Comparison of ENCODE assay signal across 15 cellular contexts in the genomic region with DNA sequence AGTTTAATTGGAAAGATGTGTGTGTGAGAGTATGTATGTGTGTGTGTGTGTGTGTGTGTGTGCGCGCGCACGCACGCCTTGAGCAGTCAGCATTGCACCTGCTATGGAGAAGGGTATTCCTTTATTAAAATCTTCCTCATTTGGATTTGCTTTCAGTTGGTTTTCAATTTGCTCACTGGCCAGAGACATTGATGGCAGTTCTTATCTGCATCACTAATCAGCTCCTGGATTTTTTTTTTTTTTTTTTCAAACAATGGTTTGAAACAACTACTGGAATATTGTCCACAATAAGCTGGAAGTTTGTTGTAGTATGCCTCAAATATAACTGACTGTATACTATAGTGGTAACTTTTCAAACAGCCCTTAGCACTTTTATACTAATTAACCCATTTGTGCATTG. TPM values are rescaled to one million over a fixed set of nuclear protein-coding genes. Genes with fewer than 3 reads are reported as not detected.
DNase-seq lines count a peak whose midpoint lies in the region; ATAC-seq and TF ChIP-seq lines count a peak whose summit lies in the region.
"Had no signal": no experiment of that assay in that cellular context is flagged by ENCODE, and none has a peak within 500 bp of the region (broad histone marks: within the 10 kb centered on the region; RNA-seq: fewer than 3 reads in every experiment).

No MANE protein-coding gene starts in this region.

- peaks cover 6% of the 10 kb centered on the region in 2 experiments; a peak in 3 of 4 replicates for H3K4me1 ChIP-seq in SK-N-SH (ENCODE audit: control insufficient read depth in 1 of 2, insufficient read depth in 2 of 2, low read depth in 1 of 2, low read length in 1 of 2)

- H3K36me3 Mint-ChIP-seq in natural killer cell (peaks cover 9% of the 10 kb centered on the region), mesothelial cell of epicardium (peaks cover 38% of the 10 kb centered on the region)
- H3K36me3 Mint-ChIP-seq in natural killer cell treated with Interleukin-12 subunit alpha and Interleukin-12 subunit beta and Interleukin-15 and Interleukin-18, amount 100 ng/mL, for 72 hours = peaks cover 21% of the 10 kb centered on the region

- no peaks in the 10 kb centered on the region for H3K9me3 ChIP-seq in SK-N-SH
- H3K9me3 ChIP-seq: BLaER1 treated with 17β-estradiol and CSF1 and Interleukin-3, amounts not matched to agents 10 nM and 100 nM had no signal

- peaks cover 98% of the 10 kb centered on the region for H3F3A ChIP-seq in SK-N-SH (replicated peaks; ENCODE audit: insufficient read depth)

- H3K4me1 Mint-ChIP-seq in natural killer cell (peaks cover 20 to 25% of the 10 kb centered on the region in 2 donors), mesothelial cell of epicardium (peaks cover 37% of the 10 kb centered on the region)
- peaks cover 6 to 21% of the 10 kb centered on the region in 2 donors for H3K4me1 Mint-ChIP-seq in natural killer cell treated with Interleukin-12 subunit alpha and Interleukin-12 subunit beta and Interleukin-15 and Interleukin-18, amount 100 ng/mL, for 72 hours (ENCODE audit: low read depth in 2 of 2)

- H3K27me3 ChIP-seq in SK-N-SH (ENCODE audit: insufficient read depth) = no peaks in the 10 kb centered on the region
- H3K27me3 ChIP-seq: BLaER1 treated with 17β-estradiol and CSF1 and Interleukin-3, amounts not matched to agents 10 nM and 100 nM had no signal

- 97% methylated on average over 5 of the region's 5 CpGs for WGBS in SK-N-SH (ENCODE audit: low lambda C conversion rate)

- peaks cover 87 to 91% of the 10 kb centered on the region in 2 experiments for H3K36me3 ChIP-seq in SK-N-SH (replicated peaks in 1 of 2; ENCODE audit: control insufficient read depth in 1 of 2, insufficient read depth in 2 of 2, low read length in 1 of 2)

- ATAC-seq in SK-N-SH treated with all-trans-retinoic acid at 6 μM for 48 hours = no peak
- no peak for ATAC-seq in natural killer cell
- ATAC-seq in natural killer cell treated with Interleukin-12 subunit alpha and Interleukin-12 subunit beta and Interleukin-15 and Interleukin-18, amount 100 ng/mL, for 72 hours = no peak

- TF ChIP-seq RAD21 in SK-N-SH (IDR thresholded peaks at IDR 0.05; ENCODE audit: low read length) = no peak

- H3K27ac ChIP-seq in SK-N-SH (ENCODE audit: low read depth in 2 of 2, low read length in 1 of 2) = peak overlapping the region; percentile 8 to 98; a peak in 2 of 4 replicates

- H3K27me3 Mint-ChIP-seq in natural killer cell (ENCODE audit: low read depth in 2 of 2) (no peaks in the 10 kb centered on the region), mesothelial cell of epicardium (ENCODE audit: low read depth) (no peaks in the 10 kb centered on the region)
- H3K27me3 Mint-ChIP-seq in natural killer cell treated with Interleukin-12 subunit alpha and Interleukin-12 subunit beta and Interleukin-15 and Interleukin-18, amount 100 ng/mL, for 72 hours = no peaks in the 10 kb centered on the region

- peak overlapping the region; percentile 6 for H3K4me3 Mint-ChIP-seq in natural killer cell
- no peak overlapping the region for H3K4me3 Mint-ChIP-seq in natural killer cell treated with Interleukin-12 subunit alpha and Interleukin-12 subunit beta and Interleukin-15 and Interleukin-18, amount 100 ng/mL, for 72 hours
- no peak overlapping the region for H3K4me3 Mint-ChIP-seq in mesothelial cell of epicardium

- intact Hi-C loops in natural killer cell (cut with micrococcal nuclease) = no loop called here

- H3K9me3 Mint-ChIP-seq in natural killer cell (no peaks in the 10 kb centered on the region), mesothelial cell of epicardium (no peaks in the 10 kb centered on the region)
- no peaks in the 10 kb centered on the region for H3K9me3 Mint-ChIP-seq in natural killer cell treated with Interleukin-12 subunit alpha and Interleukin-12 subunit beta and Interleukin-15 and Interleukin-18, amount 100 ng/mL, for 72 hours

- H3K9me2 ChIP-seq in SK-N-SH = no peaks in the 10 kb centered on the region

- CTCF ChIA-PET in SK-N-SH (lab: Yijun Ruan, JAX) = interaction anchor here (0.6 to 1.5 kb wide), 2 partner anchors 26 to 114 kb away, joined by 3 to 5 read pairs; no protein-coding TSS in a partner anchor

- H4K20me1 ChIP-seq in SK-N-SH (ENCODE audit: insufficient read depth) = no peaks in the 10 kb centered on the region
- H4K20me1 ChIP-seq: BLaER1 treated with 17β-estradiol and CSF1 and Interleukin-3, amounts not matched to agents 10 nM and 100 nM had no signal

- no peak overlapping the region for H2AFZ ChIP-seq in SK-N-SH (ENCODE audit: low read depth)

- H3K79me2 ChIP-seq in SK-N-SH (ENCODE audit: insufficient read depth) = peaks cover 51% of the 10 kb centered on the region

- H3K9ac ChIP-seq in SK-N-SH = no peak overlapping the region
- H3K9ac ChIP-seq: BLaER1 treated with 17β-estradiol and CSF1 and Interleukin-3, amounts not matched to agents 10 nM and 100 nM had no signal

- DNase-seq in SK-N-SH (peak; percentile 29), natural killer cell (no peak), mesothelial cell of epicardium (ENCODE audit: low spot score in 2 of 2, unreplicated experiment in 2 of 2) (no peak), NCI-H2227 treated with DMSO at 0.1 percent for 48 hours (lab: John Stamatoyannopoulos, UW) (no peak), AML-193 (lab: John Stamatoyannopoulos, UW) (no peak)
- no peak for DNase-seq in natural killer cell treated with Interleukin-12 subunit alpha and Interleukin-12 subunit beta and Interleukin-15 and Interleukin-18, amount 100 ng/mL, for 72 hours (ENCODE audit: low spot score)
- DNase-seq in activated CD4-positive, CD25-positive, alpha-beta regulatory T cell treated with anti-CD3 and anti-CD28 coated beads, Interleukin-2, amount 50 U/mL, for 72 hours = no peak
- DNase-seq: DND-41, KG1, NCI-H1417 treated with DMSO at 0.1 percent for 48 hours, NCI-H2029, NCI-H524, SHP77 treated with DMSO at 0.1 percent for 48 hours had no signal

- TF ChIP-seq EP300 in SK-N-SH (IDR thresholded peaks at IDR 0.05; ENCODE audit: borderline replicate concordance in 1 of 2, low read depth in 1 of 2, low read length in 1 of 2) = no peak

- H3K27ac Mint-ChIP-seq in natural killer cell = peak overlapping the region; percentile 82 to 89
- no peak overlapping the region for H3K27ac Mint-ChIP-seq in natural killer cell treated with Interleukin-12 subunit alpha and Interleukin-12 subunit beta and Interleukin-15 and Interleukin-18, amount 100 ng/mL, for 72 hours
- H3K27ac Mint-ChIP-seq in mesothelial cell of epicardium = peak overlapping the region; percentile 74

- POLR2A ChIA-PET in SK-N-SH (lab: Yijun Ruan, JAX) = interaction anchor here (0.7 to 1.0 kb wide), 2 partner anchors 12 to 54 kb away, joined by 3 to 6 read pairs; no protein-coding TSS in a partner anchor

- no peak overlapping the region for H3K4me2 ChIP-seq in SK-N-SH

- no peak for TF ChIP-seq CTCF in SK-N-SH (IDR thresholded peaks at IDR 0.05)
- TF ChIP-seq CTCF in natural killer cell (IDR thresholded peaks at IDR 0.05) = no peak
- TF ChIP-seq CTCF in mesothelial cell of epicardium (IDR thresholded peaks at IDR 0.05; ENCODE audit: unreplicated experiment) = no peak

- H3K4me3 ChIP-seq in SK-N-SH (ENCODE audit: low read depth in 2 of 2, low read length in 1 of 2) = no peak overlapping the region
- H3K4me3 ChIP-seq: BLaER1 treated with 17β-estradiol and CSF1 and Interleukin-3, amounts not matched to agents 10 nM and 100 nM had no signal

TF ChIP-seq in SK-N-SH, 30 proteins besides CTCF, POLR2A, EP300 and RAD21:
- TF ChIP-seq, protein P1, sequence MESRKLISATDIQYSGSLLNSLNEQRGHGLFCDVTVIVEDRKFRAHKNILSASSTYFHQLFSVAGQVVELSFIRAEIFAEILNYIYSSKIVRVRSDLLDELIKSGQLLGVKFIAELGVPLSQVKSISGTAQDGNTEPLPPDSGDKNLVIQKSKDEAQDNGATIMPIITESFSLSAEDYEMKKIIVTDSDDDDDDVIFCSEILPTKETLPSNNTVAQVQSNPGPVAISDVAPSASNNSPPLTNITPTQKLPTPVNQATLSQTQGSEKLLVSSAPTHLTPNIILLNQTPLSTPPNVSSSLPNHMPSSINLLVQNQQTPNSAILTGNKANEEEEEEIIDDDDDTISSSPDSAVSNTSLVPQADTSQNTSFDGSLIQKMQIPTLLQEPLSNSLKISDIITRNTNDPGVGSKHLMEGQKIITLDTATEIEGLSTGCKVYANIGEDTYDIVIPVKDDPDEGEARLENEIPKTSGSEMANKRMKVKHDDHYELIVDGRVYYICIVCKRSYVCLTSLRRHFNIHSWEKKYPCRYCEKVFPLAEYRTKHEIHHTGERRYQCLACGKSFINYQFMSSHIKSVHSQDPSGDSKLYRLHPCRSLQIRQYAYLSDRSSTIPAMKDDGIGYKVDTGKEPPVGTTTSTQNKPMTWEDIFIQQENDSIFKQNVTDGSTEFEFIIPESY (IDR thresholded peaks at IDR 0.05; ENCODE audit: borderline replicate concordance, low read depth) = no peak
- peak; percentile 86 for TF ChIP-seq GATA2 (CRISPR knock-in tag; IDR thresholded peaks at IDR 0.05)
TF ChIP-seq in SK-N-SH: peak in this region for 1.

TF ChIP-seq in SK-N-SH treated with all-trans-retinoic acid at 6 μM for 48 hours, 23 proteins besides CTCF, POLR2A, EP300 and RAD21 (continues in another document):
- TF ChIP-seq, protein P2, sequence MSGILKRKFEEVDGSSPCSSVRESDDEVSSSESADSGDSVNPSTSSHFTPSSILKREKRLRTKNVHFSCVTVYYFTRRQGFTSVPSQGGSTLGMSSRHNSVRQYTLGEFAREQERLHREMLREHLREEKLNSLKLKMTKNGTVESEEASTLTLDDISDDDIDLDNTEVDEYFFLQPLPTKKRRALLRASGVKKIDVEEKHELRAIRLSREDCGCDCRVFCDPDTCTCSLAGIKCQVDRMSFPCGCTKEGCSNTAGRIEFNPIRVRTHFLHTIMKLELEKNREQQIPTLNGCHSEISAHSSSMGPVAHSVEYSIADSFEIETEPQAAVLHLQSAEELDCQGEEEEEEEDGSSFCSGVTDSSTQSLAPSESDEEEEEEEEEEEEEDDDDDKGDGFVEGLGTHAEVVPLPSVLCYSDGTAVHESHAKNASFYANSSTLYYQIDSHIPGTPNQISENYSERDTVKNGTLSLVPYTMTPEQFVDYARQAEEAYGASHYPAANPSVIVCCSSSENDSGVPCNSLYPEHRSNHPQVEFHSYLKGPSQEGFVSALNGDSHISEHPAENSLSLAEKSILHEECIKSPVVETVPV (CRISPR knock-in tag; IDR thresholded peaks at IDR 0.05) = no peak
- TF ChIP-seq RARB (CRISPR knock-in tag; IDR thresholded peaks at IDR 0.05) (no peak), CSDC2 (CRISPR knock-in tag; IDR thresholded peaks at IDR 0.05) (no peak)

RNA-seq across cellular contexts. Expression of a gene that starts 48.0 kb away (rescaled TPM):
- polyA plus RNA-seq in SK-N-SH (2012; rRNA removed) = 37.2 and 41.4 TPM in 2 replicates
- 51.6 and 77.8 TPM in 2 replicates for polyA plus RNA-seq in SK-N-SH (2012; cell fraction: cytosol; rRNA removed)
- 19.8 and 34.0 TPM in 2 replicates for polyA plus RNA-seq in SK-N-SH (2012; cell fraction: nucleus; rRNA removed)
- total RNA-seq in natural killer cell (10 to 100 TPM; 25.9 to 41.7 (median 36.0) TPM), mesothelial cell of epicardium (60.4 to 64.6 TPM (median 64.5 TPM) in 3 replicates)
- 10 to 100 TPM; 15.3 to 18.1 TPM for total RNA-seq in natural killer cell treated with Interleukin-12 subunit alpha and Interleukin-12 subunit beta and Interleukin-15 and Interleukin-18, amount 100 ng/mL, for 72 hours

Comparison
In these comparisons a context has a peak if more than half of its experiments do, and no peak if none do; other contexts are left out.
1. H3K27ac Mint-ChIP-seq: peak in natural killer cell (2 of 2) and mesothelial cell of epicardium (single experiment); none in natural killer cell treated with Interleukin-12 subunit alpha and Interleukin-12 subunit beta and Interleukin-15 and Interleukin-18, amount 100 ng/mL, for 72 hours (0 of 2).